1 cellular context compared by ENCODE assay signal in genomic region chr16:66696669-66697630, GRCh38.
TF ChIP-seq lines count a peak whose summit lies in the region.

Gene CMTM4 (minus strand): TSS chr16:66696743. CDS start chr16:66696525, 218 bp downstream.

TF ChIP-seq in H1, 55 proteins besides CTCF, POLR2A, EP300 and RAD21:
- TF ChIP-seq CHD1 (IDR thresholded peaks at IDR 0.05; ENCODE audit: low read depth, low read length) (no peak), KDM1A (IDR thresholded peaks at IDR 0.05; ENCODE audit: borderline replicate concordance, low read length) (peak; percentile 37; the same call in 1 of the 2 replicates), ASH2L (IDR thresholded peaks at IDR 0.05; ENCODE audit: low read length) (peak; percentile 54), TAF1 (IDR thresholded peaks at IDR 0.05; ENCODE audit: low read depth, low read length) (peak; percentile 56), SP4 (IDR thresholded peaks at IDR 0.05; ENCODE audit: low read length) (peak; percentile 73; the same call in 1 of the 2 replicates), SUZ12 (IDR thresholded peaks at IDR 0.05; ENCODE audit: low read length) (no peak), SRF (IDR thresholded peaks at IDR 0.05; ENCODE audit: low read depth, low read length) (no peak), KDM4A (IDR thresholded peaks at IDR 0.05; ENCODE audit: low read depth, low read length, severe bottlenecking) (peak; percentile 44), RFX5 (IDR thresholded peaks at IDR 0.05; ENCODE audit: borderline replicate concordance, low read depth, low read length) (no peak), BCL11A (IDR thresholded peaks at IDR 0.05; ENCODE audit: low read depth in 2 of 2, low read length in 2 of 2) (no peak), CREB1 (IDR thresholded peaks at IDR 0.05) (0 out of 2 replicates have a peak, but pooled peaks have one; percentile 35), BACH1 (IDR thresholded peaks at IDR 0.05; ENCODE audit: low read length) (0 out of 2 replicates have a peak, but pooled peaks have one; percentile 26), HDAC2 (IDR thresholded peaks at IDR 0.05; ENCODE audit: borderline replicate concordance in 1 of 2, low read depth in 2 of 2, low read length in 2 of 2) (peak in 1 of 2 experiments; percentile 35; a peak in 1 of 4 replicates), RXRA (IDR thresholded peaks at IDR 0.05; ENCODE audit: insufficient read depth, low read depth, low read length) (no peak), TBP (IDR thresholded peaks at IDR 0.05; ENCODE audit: low read depth, low read length) (peak; percentile 25; the same call in 1 of the 2 replicates), SP2 (IDR thresholded peaks at IDR 0.05; ENCODE audit: low read length) (no peak), MAX (IDR thresholded peaks at IDR 0.05) (peak; percentile 67), SIN3A (conservative IDR thresholded peaks at IDR 0.05 in 1 of 2, IDR thresholded peaks at IDR 0.05 in 1 of 2; ENCODE audit: low read depth in 1 of 2, low read length in 2 of 2) (no peak), POLR2AphosphoS5 (IDR thresholded peaks at IDR 0.05; ENCODE audit: low read depth, low read length) (0 out of 2 replicates have a peak, but pooled peaks have one; percentile 21), CHD7 (IDR thresholded peaks at IDR 0.05; ENCODE audit: insufficient replicate concordance, low read length) (no peak), RNF2 (IDR thresholded peaks at IDR 0.05; ENCODE audit: borderline replicate concordance, low read depth, low read length, missing control alignments, poor library complexity, severe bottlenecking) (no peak), E2F6 (IDR thresholded peaks at IDR 0.05) (peak; percentile 70), FOSL1 (IDR thresholded peaks at IDR 0.05; ENCODE audit: insufficient read depth, low read depth, low read length) (no peak), PHF8 (conservative IDR thresholded peaks at IDR 0.05; ENCODE audit: low read depth, low read length) (peak; percentile 81), KDM5A (IDR thresholded peaks at IDR 0.05; ENCODE audit: low read length) (no peak), ZNF274 (IDR thresholded peaks at IDR 0.05; ENCODE audit: borderline replicate concordance, extremely low read depth, low read length) (no peak)
